Comparison of ENCODE assay signal across 8 cellular contexts in genomic region chr12:53217930-53218307, GRCh38. TPM values are rescaled to one million over a fixed set of nuclear protein-coding genes. Genes with fewer than 3 reads are reported as not detected.
A peak's percentile ranks its signal among the peaks of the same experiment; 100 is the strongest.
DNase-seq lines count a peak whose midpoint lies in the region; ATAC-seq and TF ChIP-seq lines count a peak whose summit lies in the region.

No MANE protein-coding gene starts in this region.

- DNase-seq in activated T-helper 2 cell treated with anti-CD3 and anti-CD28 coated beads, Interferon-gamma antibody, Interleukin-2, Interleukin-4, amounts not matched to agents 10 μg/mL and 5 μg/mL and 100 μg/mL, durations not matched to agents 14 hours and 24 hours and 36 hours (ENCODE audit: low spot score), result no peak
- DNase-seq in hepatocyte (ENCODE audit: low spot score) (no peak), NCI-H748 treated with DMSO at 0.1 percent for 48 hours (lab: John Stamatoyannopoulos, UW) (no peak)

- H3K9me3 Mint-ChIP-seq in activated T-helper 2 cell treated with anti-CD3 and anti-CD28 coated beads, Interferon-gamma antibody, Interleukin-2, Interleukin-4, amounts not matched to agents 10 μg/mL and 5 μg/mL and 100 μg/mL, durations not matched to agents 14 hours and 24 hours and 36 hours, result no peaks in the 10 kb centered on the region

- TF ChIP-seq CTCF in HEK293 (tag by site-specific recombination; IDR thresholded peaks at IDR 0.05) (no peak), hepatocyte (IDR thresholded peaks at IDR 0.05; ENCODE audit: poor library complexity) (no peak)

- no peaks in the 10 kb centered on the region for H3K27me3 ChIP-seq in hepatocyte
- no peaks in the 10 kb centered on the region for H3K27me3 ChIP-seq in skeletal muscle satellite cell (ENCODE audit: control insufficient read depth, insufficient read depth, low read length)

- H3K27ac ChIP-seq in HEK293 (ENCODE audit: extremely low read depth, low read depth, low read length) (no peak overlapping the region), hepatocyte (peak overlapping the region; percentile 100)

- H3K4me1 Mint-ChIP-seq in activated T-helper 2 cell treated with anti-CD3 and anti-CD28 coated beads, Interferon-gamma antibody, Interleukin-2, Interleukin-4, amounts not matched to agents 10 μg/mL and 5 μg/mL and 100 μg/mL, durations not matched to agents 14 hours and 24 hours and 36 hours (ENCODE audit: low read depth), result peaks cover 65% of the 10 kb centered on the region

- no peak overlapping the region for H2AFZ ChIP-seq in hepatocyte

- intact Hi-C loops in activated T-helper 2 cell treated with anti-CD3 and anti-CD28 coated beads, Interferon-gamma antibody, Interleukin-2, Interleukin-4, amounts not matched to agents 10 μg/mL and 5 μg/mL and 100 μg/mL, durations not matched to agents 14 hours and 24 hours and 36 hours (cut with micrococcal nuclease), result loop anchor here (2.0 kb wide), 1 partner anchor 13 kb away; no protein-coding TSS in a partner anchor

- POLR2A ChIA-PET in HEK293 (lab: Yijun Ruan, JAX), result interaction anchor here (0.6 to 1.4 kb wide), 4 partner anchors 37 to 103 kb away, joined by 3 to 4 read pairs (median 4); partner anchors contain the start of genes AAAS, CSAD, ESPL1 and ZNF740

- H3K27me3 Mint-ChIP-seq in activated T-helper 2 cell treated with anti-CD3 and anti-CD28 coated beads, Interferon-gamma antibody, Interleukin-2, Interleukin-4, amounts not matched to agents 10 μg/mL and 5 μg/mL and 100 μg/mL, durations not matched to agents 14 hours and 24 hours and 36 hours (ENCODE audit: low read depth), result no peaks in the 10 kb centered on the region

- peaks cover 20% of the 10 kb centered on the region for H4K20me1 ChIP-seq in hepatocyte (ENCODE audit: insufficient read depth, poor library complexity, severe bottlenecking)

- peak overlapping the region; percentile 81 for H3K9ac ChIP-seq in skeletal muscle satellite cell (ENCODE audit: low read depth, low read length)

- H3K4me3 ChIP-seq in HEK293 (ENCODE audit: low read depth, low read length), result no peak overlapping the region
- H3K4me3 ChIP-seq in hepatocyte, result no peak overlapping the region
- H3K4me3 ChIP-seq in skeletal muscle satellite cell (ENCODE audit: low read length), result peak overlapping the region; percentile 88

- H3K9me2 ChIP-seq in hepatocyte (replicated peaks; ENCODE audit: insufficient read depth), result no peaks in the 10 kb centered on the region

- H3K36me3 Mint-ChIP-seq in activated T-helper 2 cell treated with anti-CD3 and anti-CD28 coated beads, Interferon-gamma antibody, Interleukin-2, Interleukin-4, amounts not matched to agents 10 μg/mL and 5 μg/mL and 100 μg/mL, durations not matched to agents 14 hours and 24 hours and 36 hours (ENCODE audit: low read depth), result peaks cover 43% of the 10 kb centered on the region

- H3K9me3 ChIP-seq in HEK293 (ENCODE audit: control insufficient read depth, insufficient read depth, low read depth, low read length) (no peaks in the 10 kb centered on the region), hepatocyte (ENCODE audit: low read depth) (no peaks in the 10 kb centered on the region), skeletal muscle satellite cell (replicated peaks; ENCODE audit: low read length) (no peaks in the 10 kb centered on the region)

- H3K36me3 ChIP-seq in HEK293 (ENCODE audit: control insufficient read depth in 2 of 2, insufficient read depth in 1 of 2, low read length in 2 of 2) (peaks cover 0 to 19% of the 10 kb centered on the region in 2 experiments; a peak in 1 of 3 replicates), hepatocyte (replicated peaks; ENCODE audit: insufficient read depth, low read depth) (no peaks in the 10 kb centered on the region), skeletal muscle satellite cell (ENCODE audit: insufficient read depth, low read length) (peaks cover 23% of the 10 kb centered on the region)

- H3K4me1 ChIP-seq in HEK293 (ENCODE audit: control insufficient read depth, insufficient read depth, low read length) (peaks cover 4% of the 10 kb centered on the region), hepatocyte (ENCODE audit: insufficient read depth) (peaks cover 46% of the 10 kb centered on the region), skeletal muscle satellite cell (ENCODE audit: control insufficient read depth, insufficient read depth, low read length) (peaks cover 59% of the 10 kb centered on the region)

- no peak for ATAC-seq in HG02642 (IDR thresholded peaks at IDR 0.05; ENCODE audit: poor library complexity, unreplicated experiment)
- ATAC-seq in HG03520 (IDR thresholded peaks at IDR 0.05; ENCODE audit: unreplicated experiment), result no peak
- no peak for ATAC-seq in GM19467 (IDR thresholded peaks at IDR 0.05; ENCODE audit: unreplicated experiment)

- CTCF ChIA-PET in HEK293 (lab: Yijun Ruan, JAX), result interaction anchor here (0.5 to 11.6 kb wide), 6 partner anchors 22 to 154 kb away, joined by 3 to 144 read pairs (median 4); partner anchors contain the start of gene ESPL1

- peaks cover 57% of the 10 kb centered on the region for H3K79me2 ChIP-seq in hepatocyte

- H3K27ac Mint-ChIP-seq in activated T-helper 2 cell treated with anti-CD3 and anti-CD28 coated beads, Interferon-gamma antibody, Interleukin-2, Interleukin-4, amounts not matched to agents 10 μg/mL and 5 μg/mL and 100 μg/mL, durations not matched to agents 14 hours and 24 hours and 36 hours, result peak overlapping the region; percentile 85

- peak overlapping the region; percentile 96 for H3K4me3 Mint-ChIP-seq in activated T-helper 2 cell treated with anti-CD3 and anti-CD28 coated beads, Interferon-gamma antibody, Interleukin-2, Interleukin-4, amounts not matched to agents 10 μg/mL and 5 μg/mL and 100 μg/mL, durations not matched to agents 14 hours and 24 hours and 36 hours (ENCODE audit: low read depth)

- WGBS in hepatocyte (ENCODE audit: low lambda C conversion rate, missing lambda C conversion rate), result 32% methylated on average over 3 of the region's 3 CpGs

- H3K4me2 ChIP-seq in hepatocyte, result peak overlapping the region; percentile 98
- H3K4me2 ChIP-seq in skeletal muscle satellite cell (ENCODE audit: low read length), result peak overlapping the region; percentile 92

TF ChIP-seq in HEK293, 187 proteins besides CTCF, POLR2A, EP300 and RAD21 (continues in another document):
- TF ChIP-seq PATZ1 (tag by site-specific recombination; IDR thresholded peaks at IDR 0.05) (peak; percentile 20; the same call in 1 of the 2 replicates), ZNF274 (IDR thresholded peaks at IDR 0.05; ENCODE audit: low read length) (no peak), ZNF274 (tag by site-specific recombination; IDR thresholded peaks at IDR 0.05; ENCODE audit: borderline replicate concordance) (no peak)

RNA-seq across cellular contexts. Expression of gene ITGB7, which starts 10.9 kb away (rescaled TPM):
- 200 and 208 TPM in 2 replicates for total RNA-seq in activated T-helper 2 cell treated with anti-CD3 and anti-CD28 coated beads, Interferon-gamma antibody, Interleukin-2, Interleukin-4, amounts not matched to agents 10 μg/mL and 5 μg/mL and 100 μg/mL, durations not matched to agents 14 hours and 24 hours and 36 hours
- 0.23 TPM in 1 of 2 replicates, not detected in the other for total RNA-seq in hepatocyte
- polyA plus RNA-seq in hepatocyte, result 1.0 TPM in 1 of 2 replicates, not detected in the other
- total RNA-seq in skeletal muscle satellite cell (2012; rRNA removed), result under 0.01 and 1.5 TPM in 2 replicates

RNA-seq across cellular contexts. Expression of gene RARG, which starts 14.1 kb away (rescaled TPM):
- 38.5 and 40.1 TPM in 2 replicates for total RNA-seq in activated T-helper 2 cell treated with anti-CD3 and anti-CD28 coated beads, Interferon-gamma antibody, Interleukin-2, Interleukin-4, amounts not matched to agents 10 μg/mL and 5 μg/mL and 100 μg/mL, durations not matched to agents 14 hours and 24 hours and 36 hours
- total RNA-seq in hepatocyte, result 15.1 and 20.9 TPM in 2 replicates
- polyA plus RNA-seq in hepatocyte, result 24.7 and 28.1 TPM in 2 replicates
- 17.7 and 21.8 TPM in 2 replicates for total RNA-seq in skeletal muscle satellite cell (2012; rRNA removed)

RNA-seq across cellular contexts. Expression of gene CSAD, which starts 37.2 kb away (rescaled TPM):
- total RNA-seq in activated T-helper 2 cell treated with anti-CD3 and anti-CD28 coated beads, Interferon-gamma antibody, Interleukin-2, Interleukin-4, amounts not matched to agents 10 μg/mL and 5 μg/mL and 100 μg/mL, durations not matched to agents 14 hours and 24 hours and 36 hours, result 20.2 TPM in 2 replicates
- 14.1 and 16.8 TPM in 2 replicates for total RNA-seq in hepatocyte
- polyA plus RNA-seq in hepatocyte, result 14.3 and 15.7 TPM in 2 replicates
- 5.8 and 8.5 TPM in 2 replicates for total RNA-seq in skeletal muscle satellite cell (2012; rRNA removed)

RNA-seq across cellular contexts. Expression of gene ZNF740, which starts 37.4 kb away (rescaled TPM):
- total RNA-seq in activated T-helper 2 cell treated with anti-CD3 and anti-CD28 coated beads, Interferon-gamma antibody, Interleukin-2, Interleukin-4, amounts not matched to agents 10 μg/mL and 5 μg/mL and 100 μg/mL, durations not matched to agents 14 hours and 24 hours and 36 hours, result 44.9 and 45.5 TPM in 2 replicates
- total RNA-seq in hepatocyte, result 13.2 and 23.2 TPM in 2 replicates
- 4.4 and 4.6 TPM in 2 replicates for polyA plus RNA-seq in hepatocyte
- 7.6 and 9.2 TPM in 2 replicates for total RNA-seq in skeletal muscle satellite cell (2012; rRNA removed)

RNA-seq across cellular contexts. Expression of gene ESPL1, which starts 50.2 kb away (rescaled TPM):
- total RNA-seq in activated T-helper 2 cell treated with anti-CD3 and anti-CD28 coated beads, Interferon-gamma antibody, Interleukin-2, Interleukin-4, amounts not matched to agents 10 μg/mL and 5 μg/mL and 100 μg/mL, durations not matched to agents 14 hours and 24 hours and 36 hours, result 72.6 and 75.3 TPM in 2 replicates
- total RNA-seq in hepatocyte, result 7.6 and 9.0 TPM in 2 replicates
- 4.4 and 5.8 TPM in 2 replicates for polyA plus RNA-seq in hepatocyte
- total RNA-seq in skeletal muscle satellite cell (2012; rRNA removed), result 6.3 and 7.0 TPM in 2 replicates

Comparison
In these comparisons a context has a peak if more than half of its experiments do, and no peak if none do; other contexts are left out.
1. RNA of gene ITGB7, which starts 10.9 kb away (total RNA-seq): 200 to 208 TPM in activated T-helper 2 cell treated with anti-CD3 and anti-CD28 coated beads, Interferon-gamma antibody, Interleukin-2, Interleukin-4, amounts not matched to agents 10 μg/mL and 5 μg/mL and 100 μg/mL, durations not matched to agents 14 hours and 24 hours and 36 hours; 0.23 TPM in hepatocyte; every median in the first group is over 100 times any median in the second.